ENCODE assay signal across 2 cellular contexts in the genomic region with DNA sequence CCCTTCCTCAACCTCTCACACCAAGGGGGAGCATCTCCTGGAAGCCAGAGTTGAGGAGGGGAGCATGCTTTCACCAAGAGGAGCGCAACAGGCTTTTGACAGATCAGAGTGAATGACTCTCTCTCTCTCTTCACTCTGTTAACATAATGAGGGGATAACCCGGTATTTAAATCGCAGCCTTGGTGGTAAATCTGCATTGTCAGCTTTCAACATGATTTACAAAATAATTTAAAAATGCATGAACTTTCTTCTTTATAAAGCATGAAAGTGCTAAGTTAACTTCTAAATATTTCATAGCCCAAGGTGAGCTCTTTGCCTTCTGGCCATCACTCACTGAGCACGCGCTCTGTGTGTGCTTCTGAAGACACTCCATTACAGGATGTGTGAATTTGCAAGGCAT.
TF ChIP-seq lines count a peak whose summit lies in the region.

No MANE protein-coding gene starts in this region.

TF ChIP-seq in HepG2, 621 proteins besides CTCF, POLR2A, EP300 and RAD21:
- TF ChIP-seq MAFK (conservative IDR thresholded peaks at IDR 0.05 in 1 of 2, IDR thresholded peaks at IDR 0.05 in 1 of 2; ENCODE audit: low read length in 2 of 2): peak; percentile 74 to 79
- TF ChIP-seq ZNF512B (CRISPR knock-in tag; IDR thresholded peaks at IDR 0.05; ENCODE audit: borderline replicate concordance): no peak
- TF ChIP-seq MAFF (IDR thresholded peaks at IDR 0.05; ENCODE audit: low read depth, low read length): peak; percentile 74
TF ChIP-seq in HepG2: peak in this region for 2.

TF ChIP-seq in IMR-90, 13 proteins besides CTCF, POLR2A, EP300 and RAD21:
- no peak for TF ChIP-seq MXI1 (IDR thresholded peaks at IDR 0.05; ENCODE audit: borderline replicate concordance, low read depth, low read length)
- 0 out of 2 replicates have a peak, but pooled peaks have one; percentile 2 for TF ChIP-seq MAFK (IDR thresholded peaks at IDR 0.05; ENCODE audit: low read depth, low read length)
